In genomic region chr21:39024538-39024937, GRCh38 we compare ENCODE assay signal across 22 cellular contexts.
DNase-seq lines count a peak whose midpoint lies in the region; ATAC-seq and TF ChIP-seq lines count a peak whose summit lies in the region.
"Had no signal": no experiment of that assay in that cellular context is flagged by ENCODE, and none has a peak within 500 bp of the region (broad histone marks: within the 10 kb centered on the region; RNA-seq: fewer than 3 reads in every experiment).

No MANE protein-coding gene starts in this region.

- H3K4me1 ChIP-seq in spleen = peaks cover 11 to 49% (median 36%) of the 10 kb centered on the region in 6 donors

- peak overlapping the region in 6 of 8 donors; percentile 64 to 89 (median 82) for H3K27ac ChIP-seq in spleen
- H3K27ac ChIP-seq in CD4-positive, alpha-beta T cell (ENCODE audit: low read depth, low read length) = no peak overlapping the region
- H3K27ac ChIP-seq: A549; BLaER1 treated with 17β-estradiol and CSF1 and Interleukin-3, amounts not matched to agents 10 nM and 100 nM; C4-2B had no signal

- H3K27ac Mint-ChIP-seq in WTC11 = no peak overlapping the region
- no peak overlapping the region for H3K27ac Mint-ChIP-seq in CD4-positive, alpha-beta T cell
- H3K27ac Mint-ChIP-seq: B cell; CD8-positive, alpha-beta memory T cell had no signal

- no peak overlapping the region for H3K4me3 ChIP-seq in spleen
- H3K4me3 ChIP-seq: A549; BLaER1 treated with 17β-estradiol and CSF1 and Interleukin-3, amounts not matched to agents 10 nM and 100 nM; GM12878 had no signal

- peaks cover 0 to 26% (median 16%) of the 10 kb centered on the region in 8 donors for H3K9me3 ChIP-seq in spleen
- H3K9me3 ChIP-seq in CD4-positive, alpha-beta T cell (ENCODE audit: control insufficient read depth, low read length) = peaks cover 13% of the 10 kb centered on the region
- H3K9me3 ChIP-seq: A549 had no signal

- no peak overlapping the region for H3K4me3 Mint-ChIP-seq in WTC11
- no peak overlapping the region for H3K4me3 Mint-ChIP-seq in CD4-positive, alpha-beta T cell
- H3K4me3 Mint-ChIP-seq: B cell; CD8-positive, alpha-beta memory T cell had no signal

- H3K36me3 Mint-ChIP-seq in WTC11 = peaks cover 6% of the 10 kb centered on the region; the same call in 1 of the 2 replicates
- H3K36me3 Mint-ChIP-seq in CD4-positive, alpha-beta T cell (ENCODE audit: low read depth) = no peaks in the 10 kb centered on the region
- H3K36me3 Mint-ChIP-seq: CD8-positive, alpha-beta memory T cell had no signal

- no peaks in the 10 kb centered on the region for H3K36me3 ChIP-seq in spleen
- H3K36me3 ChIP-seq: BLaER1 treated with 17β-estradiol and CSF1 and Interleukin-3, amounts not matched to agents 10 nM and 100 nM had no signal

- intact Hi-C loops in spleen (cut with DNase I; ENCODE audit: low total_unique reads) = no loop called here
- intact Hi-C loops in CD4-positive, alpha-beta T cell (cut with DNase I, micrococcal nuclease) = no loop called here

- TF ChIP-seq CTCF in WTC11 (IDR thresholded peaks at IDR 0.05) (no peak), spleen (IDR thresholded peaks at IDR 0.05 in 8 of 11, conservative IDR thresholded peaks at IDR 0.05 in 3 of 11) (no peak)
- no peak for TF ChIP-seq CTCF in CD4-positive, alpha-beta T cell (IDR thresholded peaks at IDR 0.05)

- peaks cover 50% of the 10 kb centered on the region for H3K4me1 Mint-ChIP-seq in WTC11
- no peaks in the 10 kb centered on the region for H3K4me1 Mint-ChIP-seq in CD4-positive, alpha-beta T cell (ENCODE audit: low read depth)
- H3K4me1 Mint-ChIP-seq: B cell; CD8-positive, alpha-beta memory T cell had no signal

- peaks cover 0 to 20% (median 0%) of the 10 kb centered on the region in 7 donors for H3K27me3 ChIP-seq in spleen (replicated peaks in 1 of 7)
- H3K27me3 ChIP-seq in CD4-positive, alpha-beta T cell (ENCODE audit: control insufficient read depth, insufficient read depth, low read length) = no peaks in the 10 kb centered on the region

- POLR2A ChIA-PET in WTC11 (lab: Charles Lee) = no interaction called here
- POLR2A ChIA-PET in CD4-positive, alpha-beta T cell (lab: Charles Lee) = no interaction called here

- 83 to 96% (median 89%) methylated on average over 2 of the region's 2 CpGs for WGBS in spleen, 5 donors

- ATAC-seq in WTC11 (no peak), HG03097 (IDR thresholded peaks at IDR 0.05; ENCODE audit: low FRiP score, unreplicated experiment) (no peak), HG03520 (IDR thresholded peaks at IDR 0.05; ENCODE audit: unreplicated experiment) (no peak)
- no peak for ATAC-seq in CD4-positive, alpha-beta T cell (ENCODE audit: poor library complexity)
- ATAC-seq: A549, GM12878 had no signal

- TF ChIP-seq POLR2A in spleen (IDR thresholded peaks at IDR 0.05) = no peak

- DNase-seq in WTC11 (ENCODE audit: low spot score) = no peak
- no peak for DNase-seq in spleen
- no peak for DNase-seq in CD4-positive, alpha-beta T cell
- DNase-seq: 8988T; AML-193; CD4-positive, alpha-beta memory T cell; CD8-positive, alpha-beta memory T cell; COR-L47; DMS 273 treated with DMSO at 0.1 percent for 48 hours; DMS153; DMS53; DMS79; DND-41; EL; GDM1 had no signal

- no peaks in the 10 kb centered on the region; the same call in 1 of the 2 replicates for H3K27me3 Mint-ChIP-seq in WTC11 (ENCODE audit: low read depth)
- H3K27me3 Mint-ChIP-seq in CD4-positive, alpha-beta T cell = no peaks in the 10 kb centered on the region

- H3K9me3 Mint-ChIP-seq in WTC11 = peaks cover 16% of the 10 kb centered on the region
- H3K9me3 Mint-ChIP-seq in CD4-positive, alpha-beta T cell = peaks cover 8% of the 10 kb centered on the region

- CTCF ChIA-PET in WTC11 (lab: Charles Lee) = no interaction called here
- CTCF ChIA-PET in CD4-positive, alpha-beta T cell (lab: Charles Lee) = no interaction called here

TF ChIP-seq in WTC11, 78 proteins besides CTCF, POLR2A, EP300 and RAD21:
- no peak for TF ChIP-seq MXD4 (CRISPR knock-in tag; IDR thresholded peaks at IDR 0.05; ENCODE audit: borderline replicate concordance)
- peak; percentile 96 for TF ChIP-seq HMGA2 (CRISPR knock-in tag; IDR thresholded peaks at IDR 0.05)
